In the genomic region with DNA sequence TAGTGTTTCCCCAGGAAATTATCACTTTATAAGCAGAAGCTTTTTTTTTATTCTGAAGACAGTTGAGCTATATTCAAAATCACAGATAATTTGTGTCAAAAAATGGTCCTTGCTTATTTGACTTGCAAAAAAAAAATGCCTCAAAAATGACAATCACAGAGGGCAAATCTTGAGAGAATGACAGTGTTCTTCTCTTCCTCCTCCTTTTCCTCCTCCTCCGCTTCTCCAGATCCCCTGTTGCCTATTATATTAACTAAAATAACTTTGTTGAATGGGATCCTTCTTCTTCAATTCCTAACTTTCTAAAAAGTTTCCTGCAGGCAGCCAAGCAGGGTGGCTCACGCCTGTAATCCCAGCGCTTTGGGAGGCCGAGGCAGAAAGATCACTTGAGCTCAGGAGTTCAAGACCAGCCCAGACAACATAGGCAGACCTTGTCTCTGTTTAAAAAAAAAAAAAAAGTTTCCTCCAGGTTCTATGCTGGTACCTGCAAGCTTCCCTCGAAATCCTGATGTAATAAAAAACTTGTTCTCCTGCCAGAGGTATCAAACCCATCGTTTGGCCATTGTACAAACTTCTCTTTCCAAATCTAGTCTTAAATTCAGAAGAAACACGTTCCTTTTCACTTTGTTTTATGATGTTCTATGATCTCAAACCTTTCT, we compare ENCODE assay signal across 17 cellular contexts.
DNase-seq lines count a peak whose midpoint lies in the region; ATAC-seq and TF ChIP-seq lines count a peak whose summit lies in the region.
"Had no signal": no experiment of that assay in that cellular context is flagged by ENCODE, and none has a peak within 500 bp of the region (broad histone marks: within the 10 kb centered on the region; RNA-seq: fewer than 3 reads in every experiment).

No MANE protein-coding gene starts in this region.

- H3K4me3 Mint-ChIP-seq in activated CD4-positive, alpha-beta T cell treated with anti-CD3 and anti-CD28 coated beads for 36 hours = no peak overlapping the region
- no peak overlapping the region for H3K4me3 Mint-ChIP-seq in activated CD4-positive, alpha-beta T cell treated with anti-CD3 and anti-CD28 coated beads, Interleukin-2, amount 10 ng/mL, durations not matched to agents 7 days and 5 days
- H3K4me3 Mint-ChIP-seq in CD4-positive, alpha-beta T cell = no peak overlapping the region
- H3K4me3 Mint-ChIP-seq in activated naive CD8-positive, alpha-beta T cell = peak overlapping the region; percentile 30
- no peak overlapping the region for H3K4me3 Mint-ChIP-seq in natural killer cell

- peak overlapping the region; percentile 62 for H3K27ac Mint-ChIP-seq in activated CD4-positive, alpha-beta T cell treated with anti-CD3 and anti-CD28 coated beads for 36 hours
- no peak overlapping the region for H3K27ac Mint-ChIP-seq in activated CD4-positive, alpha-beta T cell treated with anti-CD3 and anti-CD28 coated beads, Interleukin-2, amount 10 ng/mL, durations not matched to agents 7 days and 5 days
- H3K27ac Mint-ChIP-seq in CD4-positive, alpha-beta T cell = peak overlapping the region; percentile 87
- peak overlapping the region; percentile 83 for H3K27ac Mint-ChIP-seq in activated naive CD8-positive, alpha-beta T cell
- H3K27ac Mint-ChIP-seq in natural killer cell = peak overlapping the region; percentile 76 to 92

- ATAC-seq in activated CD4-positive, alpha-beta T cell treated with anti-CD3 and anti-CD28 coated beads for 36 hours = no peak
- no peak for ATAC-seq in CD4-positive, alpha-beta T cell (ENCODE audit: poor library complexity)
- no peak for ATAC-seq in natural killer cell
- no peak for ATAC-seq in HG02938 (IDR thresholded peaks at IDR 0.05; ENCODE audit: unreplicated experiment)
- no peak for ATAC-seq in left lung
- no peak for ATAC-seq in GM21526 (IDR thresholded peaks at IDR 0.05; ENCODE audit: low FRiP score, unreplicated experiment)
- ATAC-seq: PC-3 had no signal

- CTCF ChIA-PET in activated CD4-positive, alpha-beta T cell treated with anti-CD3 and anti-CD28 coated beads for 36 hours (lab: Charles Lee) = interaction anchor here (0.7 to 1.7 kb wide), 5 partner anchors 9 to 71 kb away, joined by 3 to 6 read pairs (median 5); no protein-coding TSS in a partner anchor
- CTCF ChIA-PET in activated CD4-positive, alpha-beta T cell treated with anti-CD3 and anti-CD28 coated beads, Interleukin-2, amount 10 ng/mL, durations not matched to agents 7 days and 5 days (lab: Charles Lee) = interaction anchor here (0.7 to 1.8 kb wide), 2 partner anchors 13 to 49 kb away, joined by 4 to 6 read pairs; no protein-coding TSS in a partner anchor
- CTCF ChIA-PET in CD4-positive, alpha-beta T cell (lab: Charles Lee) = interaction anchor here (1.3 kb wide), 1 partner anchor 9 kb away, joined by 4 read pairs; no protein-coding TSS in a partner anchor

- no peaks in the 10 kb centered on the region for H3K4me1 ChIP-seq in left lung
- H3K4me1 ChIP-seq: Caco-2 had no signal

- peaks cover 0 to under 1% of the 10 kb centered on the region in 2 donors for H3K36me3 ChIP-seq in left lung

- intact Hi-C loops in activated CD4-positive, alpha-beta T cell treated with anti-CD3 and anti-CD28 coated beads for 36 hours (cut with DNase I, micrococcal nuclease) = loop anchor here in 1 of 2 experiments (2.0 kb wide), 1 partner anchor 71 kb away; no protein-coding TSS in a partner anchor
- intact Hi-C loops in CD4-positive, alpha-beta T cell (cut with DNase I, micrococcal nuclease) = no loop called here
- intact Hi-C loops in natural killer cell (cut with micrococcal nuclease) = no loop called here
- intact Hi-C loops in left lung (cut with DNase I) = no loop called here

- no peak for TF ChIP-seq CTCF in CD4-positive, alpha-beta T cell (IDR thresholded peaks at IDR 0.05)
- TF ChIP-seq CTCF in natural killer cell (IDR thresholded peaks at IDR 0.05) = no peak
- TF ChIP-seq CTCF in left lung (IDR thresholded peaks at IDR 0.05) = no peak

- peaks cover 82% of the 10 kb centered on the region for H3K4me1 Mint-ChIP-seq in activated CD4-positive, alpha-beta T cell treated with anti-CD3 and anti-CD28 coated beads for 36 hours
- H3K4me1 Mint-ChIP-seq in activated CD4-positive, alpha-beta T cell treated with anti-CD3 and anti-CD28 coated beads, Interleukin-2, amount 10 ng/mL, durations not matched to agents 7 days and 5 days = peaks cover 60% of the 10 kb centered on the region
- peaks cover 82% of the 10 kb centered on the region for H3K4me1 Mint-ChIP-seq in CD4-positive, alpha-beta T cell (ENCODE audit: low read depth)
- H3K4me1 Mint-ChIP-seq in activated naive CD8-positive, alpha-beta T cell (ENCODE audit: low read depth) = peaks cover 85% of the 10 kb centered on the region
- peaks cover 69 to 71% of the 10 kb centered on the region in 2 donors for H3K4me1 Mint-ChIP-seq in natural killer cell

- POLR2A ChIA-PET in activated CD4-positive, alpha-beta T cell treated with anti-CD3 and anti-CD28 coated beads for 36 hours (lab: Charles Lee) = interaction anchor here (0.7 kb wide), 1 partner anchor 30 kb away, joined by 4 read pairs; no protein-coding TSS in a partner anchor
- POLR2A ChIA-PET in activated CD4-positive, alpha-beta T cell treated with anti-CD3 and anti-CD28 coated beads, Interleukin-2, amount 10 ng/mL, durations not matched to agents 7 days and 5 days (lab: Charles Lee) = no interaction called here
- POLR2A ChIA-PET in CD4-positive, alpha-beta T cell (lab: Charles Lee) = interaction anchor here (0.8 to 1.3 kb wide), 2 partner anchors 19 to 21 kb away, joined by 4 to 5 read pairs; no protein-coding TSS in a partner anchor

- H3K27ac ChIP-seq in CD4-positive, alpha-beta T cell (ENCODE audit: low read depth, low read length) = no peak overlapping the region
- no peak overlapping the region for H3K27ac ChIP-seq in left lung
- H3K27ac ChIP-seq: 22Rv1 had no signal

- peaks cover 9% of the 10 kb centered on the region for H3K36me3 Mint-ChIP-seq in activated CD4-positive, alpha-beta T cell treated with anti-CD3 and anti-CD28 coated beads for 36 hours (ENCODE audit: low read depth)
- peaks cover 39% of the 10 kb centered on the region for H3K36me3 Mint-ChIP-seq in activated CD4-positive, alpha-beta T cell treated with anti-CD3 and anti-CD28 coated beads, Interleukin-2, amount 10 ng/mL, durations not matched to agents 7 days and 5 days (ENCODE audit: low read depth)
- peaks cover 60% of the 10 kb centered on the region for H3K36me3 Mint-ChIP-seq in CD4-positive, alpha-beta T cell (ENCODE audit: low read depth)
- H3K36me3 Mint-ChIP-seq in activated naive CD8-positive, alpha-beta T cell = peaks cover 19% of the 10 kb centered on the region
- peaks cover 2% of the 10 kb centered on the region for H3K36me3 Mint-ChIP-seq in natural killer cell

- H3K27me3 Mint-ChIP-seq in activated CD4-positive, alpha-beta T cell treated with anti-CD3 and anti-CD28 coated beads for 36 hours = no peaks in the 10 kb centered on the region
- H3K27me3 Mint-ChIP-seq in activated CD4-positive, alpha-beta T cell treated with anti-CD3 and anti-CD28 coated beads, Interleukin-2, amount 10 ng/mL, durations not matched to agents 7 days and 5 days = no peaks in the 10 kb centered on the region
- H3K27me3 Mint-ChIP-seq in CD4-positive, alpha-beta T cell = no peaks in the 10 kb centered on the region
- H3K27me3 Mint-ChIP-seq in activated naive CD8-positive, alpha-beta T cell = no peaks in the 10 kb centered on the region
- no peaks in the 10 kb centered on the region for H3K27me3 Mint-ChIP-seq in natural killer cell (ENCODE audit: low read depth in 2 of 2)

- no peak for DNase-seq in activated CD4-positive, alpha-beta T cell treated with anti-CD3 and anti-CD28 coated beads for 36 hours
- DNase-seq in activated CD4-positive, alpha-beta T cell treated with anti-CD3 and anti-CD28 coated beads, Interleukin-2, amount 10 ng/mL, durations not matched to agents 7 days and 5 days = no peak
- no peak for DNase-seq in CD4-positive, alpha-beta T cell
- DNase-seq in natural killer cell (no peak), left lung (no peak)
- DNase-seq: Caco-2, HCEC 1CT, IMR-90, Kasumi-1, NCI-H1105 treated with DMSO at 0.1 percent for 48 hours, NCI-H187, NCI-H748 treated with DMSO at 0.1 percent for 48 hours, PC-3 had no signal

- H3K27me3 ChIP-seq in CD4-positive, alpha-beta T cell (ENCODE audit: control insufficient read depth, insufficient read depth, low read length) = no peaks in the 10 kb centered on the region
- no peaks in the 10 kb centered on the region for H3K27me3 ChIP-seq in left lung

- H3K9me3 Mint-ChIP-seq in activated CD4-positive, alpha-beta T cell treated with anti-CD3 and anti-CD28 coated beads for 36 hours (ENCODE audit: low read depth) = no peaks in the 10 kb centered on the region
- H3K9me3 Mint-ChIP-seq in activated CD4-positive, alpha-beta T cell treated with anti-CD3 and anti-CD28 coated beads, Interleukin-2, amount 10 ng/mL, durations not matched to agents 7 days and 5 days = peaks cover 2% of the 10 kb centered on the region
- H3K9me3 Mint-ChIP-seq in CD4-positive, alpha-beta T cell = no peaks in the 10 kb centered on the region
- no peaks in the 10 kb centered on the region for H3K9me3 Mint-ChIP-seq in activated naive CD8-positive, alpha-beta T cell (ENCODE audit: low read depth)
- H3K9me3 Mint-ChIP-seq in natural killer cell = no peaks in the 10 kb centered on the region

- H3K9me3 ChIP-seq in CD4-positive, alpha-beta T cell (ENCODE audit: control insufficient read depth, low read length) = no peaks in the 10 kb centered on the region
- H3K9me3 ChIP-seq in left lung = no peaks in the 10 kb centered on the region
- H3K9me3 ChIP-seq: Caco-2 had no signal

- no peak overlapping the region for H3K4me3 ChIP-seq in left lung
